ENCODE assay signal across 8 cellular contexts in genomic region chr5:100904259-100904822, GRCh38. TPM values are rescaled to one million over a fixed set of nuclear protein-coding genes. Genes with fewer than 3 reads are reported as not detected.
DNase-seq lines count a peak whose midpoint lies in the region; ATAC-seq and TF ChIP-seq lines count a peak whose summit lies in the region.

No MANE protein-coding gene starts in this region.

- peak; percentile 30 for ATAC-seq in GM21447 (IDR thresholded peaks at IDR 0.05; ENCODE audit: unreplicated experiment)

- H3K27me3 ChIP-seq in left ventricle myocardium inferior (ENCODE audit: low read depth) = peaks cover 44% of the 10 kb centered on the region

- H3K36me3 ChIP-seq in left ventricle myocardium inferior = no peaks in the 10 kb centered on the region

- intact Hi-C loops in left ventricle myocardium inferior (cut with micrococcal nuclease) (loop anchor here (10.0 kb wide), 1 partner anchor 50 kb away; no protein-coding TSS in a partner anchor), posterior vena cava (cut with DNase I) (no loop called here)

- peak overlapping the region; percentile 89 for H3K27ac ChIP-seq in left ventricle myocardium inferior (replicated peaks)

- in situ Hi-C loops in KBM-7 (cut with MboI; ENCODE audit: low pct_unique_long_range_greater_than_20kb, low sequenced_read_pairs) = no loop called here

- DNase-seq in DMS53 treated with DMSO at 0.1 percent for 48 hours (lab: John Stamatoyannopoulos, UW; ENCODE audit: unreplicated experiment) = peak; percentile 28
- DNase-seq in KBM-7 = peak; percentile 61
- DNase-seq in activated T-cell treated with anti-CD3 and anti-CD28 coated beads for 24 hours (ENCODE audit: low read depth) = peak; percentile 43
- no peak for DNase-seq in left ventricle myocardium inferior
- peak; percentile 23 to 27 for DNase-seq in stimulated activated CD4-positive, alpha-beta T cell treated with anti-CD3 and anti-CD28 coated beads, Interleukin-1b, Interleukin-23, amount 100 ng/mL, for 4 hours (ENCODE audit: low read depth in 2 of 2)
- no peak for DNase-seq in posterior vena cava (ENCODE audit: low spot score)
- DNase-seq in NCI-H146 (lab: John Stamatoyannopoulos, UW) = no peak

- TF ChIP-seq CTCF in left ventricle myocardium inferior (IDR thresholded peaks at IDR 0.05; ENCODE audit: borderline replicate concordance) = no peak

- H3K4me1 ChIP-seq in left ventricle myocardium inferior = peaks cover 27% of the 10 kb centered on the region

- H3K4me3 ChIP-seq in left ventricle myocardium inferior = peak overlapping the region; percentile 70

- H3K9me3 ChIP-seq in left ventricle myocardium inferior (replicated peaks) = no peaks in the 10 kb centered on the region

RNA-seq across cellular contexts. Expression of gene ST8SIA4, which starts 1.3 kb away (rescaled TPM):
- 3.2 TPM for total RNA-seq in left ventricle myocardium inferior
- total RNA-seq in posterior vena cava = 10 to 100 TPM in 1 of 2 donors, 1 to 10 TPM in 1; 5.6 to 13.6 TPM

Comparison
In these comparisons a context has a peak if more than half of its experiments do, and no peak if none do; other contexts are left out.
1. DNase-seq: peak in DMS53 treated with DMSO at 0.1 percent for 48 hours (single experiment), KBM-7 (single experiment), activated T-cell treated with anti-CD3 and anti-CD28 coated beads for 24 hours (single experiment) and stimulated activated CD4-positive, alpha-beta T cell treated with anti-CD3 and anti-CD28 coated beads, Interleukin-1b, Interleukin-23, amount 100 ng/mL, for 4 hours (2 of 2); none in left ventricle myocardium inferior (single experiment), posterior vena cava (single experiment) and NCI-H146 (single experiment).